ENCODE assay signal across 10 cellular contexts in genomic region chr6:132816665-132817064, GRCh38. TPM values are rescaled to one million over a fixed set of nuclear protein-coding genes. Genes with fewer than 3 reads are reported as not detected.
DNase-seq lines count a peak whose midpoint lies in the region; ATAC-seq and TF ChIP-seq lines count a peak whose summit lies in the region.
"Had no signal": no experiment of that assay in that cellular context is flagged by ENCODE, and none has a peak within 500 bp of the region (broad histone marks: within the 10 kb centered on the region; RNA-seq: fewer than 3 reads in every experiment).

No MANE protein-coding gene starts in this region.

- peak overlapping the region; percentile 15 for H3K27ac Mint-ChIP-seq in activated T-helper 2 cell treated with anti-CD3 and anti-CD28 coated beads, Interferon-gamma antibody, Interleukin-2, Interleukin-4, amounts not matched to agents 10 μg/mL and 5 μg/mL and 100 μg/mL, durations not matched to agents 14 hours and 24 hours and 36 hours
- H3K27ac Mint-ChIP-seq in memory B cell: peak overlapping the region; percentile 97

- no peaks in the 10 kb centered on the region for H3K27me3 ChIP-seq in BJ (ENCODE audit: control insufficient read depth, insufficient read depth, low read length)
- H3K27me3 ChIP-seq in foreskin keratinocyte: no peaks in the 10 kb centered on the region

- peaks cover 12% of the 10 kb centered on the region for H3K4me1 ChIP-seq in foreskin keratinocyte

- POLR2A ChIA-PET in BJ (lab: Charles Lee): no interaction called here

- H3K4me3 Mint-ChIP-seq in activated T-helper 2 cell treated with anti-CD3 and anti-CD28 coated beads, Interferon-gamma antibody, Interleukin-2, Interleukin-4, amounts not matched to agents 10 μg/mL and 5 μg/mL and 100 μg/mL, durations not matched to agents 14 hours and 24 hours and 36 hours (ENCODE audit: low read depth): peak overlapping the region; percentile 99
- peak overlapping the region; percentile 100 for H3K4me3 Mint-ChIP-seq in memory B cell

- H3K4me1 Mint-ChIP-seq in activated T-helper 2 cell treated with anti-CD3 and anti-CD28 coated beads, Interferon-gamma antibody, Interleukin-2, Interleukin-4, amounts not matched to agents 10 μg/mL and 5 μg/mL and 100 μg/mL, durations not matched to agents 14 hours and 24 hours and 36 hours (ENCODE audit: low read depth): peaks cover 41% of the 10 kb centered on the region
- H3K4me1 Mint-ChIP-seq in memory B cell: peaks cover 45% of the 10 kb centered on the region

- intact Hi-C loops in activated T-helper 2 cell treated with anti-CD3 and anti-CD28 coated beads, Interferon-gamma antibody, Interleukin-2, Interleukin-4, amounts not matched to agents 10 μg/mL and 5 μg/mL and 100 μg/mL, durations not matched to agents 14 hours and 24 hours and 36 hours (cut with micrococcal nuclease): no loop called here
- intact Hi-C loops in head of caudate nucleus (cut with DNase I): loop anchor here (10.0 kb wide), 1 partner anchor 292 kb away; no protein-coding TSS in a partner anchor

- H3K36me3 Mint-ChIP-seq in activated T-helper 2 cell treated with anti-CD3 and anti-CD28 coated beads, Interferon-gamma antibody, Interleukin-2, Interleukin-4, amounts not matched to agents 10 μg/mL and 5 μg/mL and 100 μg/mL, durations not matched to agents 14 hours and 24 hours and 36 hours (ENCODE audit: low read depth): peaks cover 62% of the 10 kb centered on the region
- H3K36me3 Mint-ChIP-seq in memory B cell: peaks cover 35% of the 10 kb centered on the region

- H3K4me3 ChIP-seq in BJ (ENCODE audit: low read depth, low read length) (no peak overlapping the region), HFF-Myc (replicated peaks; ENCODE audit: low read depth, low read length) (peak overlapping the region; percentile 92)

- ATAC-seq in memory B cell (ENCODE audit: low read depth): no peak
- no peak for ATAC-seq in foreskin keratinocyte

- CTCF ChIA-PET in BJ (lab: Yijun Ruan, JAX): no interaction called here

- no peaks in the 10 kb centered on the region for H3K9me3 Mint-ChIP-seq in activated T-helper 2 cell treated with anti-CD3 and anti-CD28 coated beads, Interferon-gamma antibody, Interleukin-2, Interleukin-4, amounts not matched to agents 10 μg/mL and 5 μg/mL and 100 μg/mL, durations not matched to agents 14 hours and 24 hours and 36 hours
- H3K9me3 Mint-ChIP-seq in memory B cell: no peaks in the 10 kb centered on the region

- H3K27ac ChIP-seq in foreskin keratinocyte: no peak overlapping the region

- peaks cover 9% of the 10 kb centered on the region for H3K36me3 ChIP-seq in BJ (ENCODE audit: control insufficient read depth, insufficient read depth, low read length)

- 0 out of 2 replicates have a peak, but pooled peaks have one; percentile 3 for TF ChIP-seq CTCF in BJ (IDR thresholded peaks at IDR 0.05; ENCODE audit: insufficient read depth, low read depth, low read length)
- no peak for TF ChIP-seq CTCF in HFF-Myc (IDR thresholded peaks at IDR 0.05; ENCODE audit: low read depth, low read length, missing control alignments)
- no peak for TF ChIP-seq CTCF in foreskin keratinocyte (conservative IDR thresholded peaks at IDR 0.05)

- peaks cover 1% of the 10 kb centered on the region for H3K27me3 Mint-ChIP-seq in activated T-helper 2 cell treated with anti-CD3 and anti-CD28 coated beads, Interferon-gamma antibody, Interleukin-2, Interleukin-4, amounts not matched to agents 10 μg/mL and 5 μg/mL and 100 μg/mL, durations not matched to agents 14 hours and 24 hours and 36 hours (ENCODE audit: low read depth)
- H3K27me3 Mint-ChIP-seq in memory B cell: no peaks in the 10 kb centered on the region

- DNase-seq in BJ (ENCODE audit: low read depth) (no peak), HFF-Myc (ENCODE audit: extremely low read depth, low read depth) (no peak), memory B cell (ENCODE audit: low spot score in 2 of 2) (no peak), foreskin keratinocyte (no peak), head of caudate nucleus (no peak), kidney glomerular epithelial cell (lab: John Stamatoyannopoulos, UW) (no peak), HuH-7 (ENCODE audit: low spot score) (no peak)
- DNase-seq in activated T-helper 2 cell treated with anti-CD3 and anti-CD28 coated beads, Interferon-gamma antibody, Interleukin-2, Interleukin-4, amounts not matched to agents 10 μg/mL and 5 μg/mL and 100 μg/mL, durations not matched to agents 14 hours and 24 hours and 36 hours (ENCODE audit: low spot score): no peak

RNA-seq across cellular contexts. Expression of gene RPS12, which starts 2.3 kb away (rescaled TPM):
- polyA plus RNA-seq in BJ (2011; rRNA removed) (3,063 and 4,031 TPM in 2 replicates), foreskin keratinocyte (3,040 and 3,224 TPM in 2 replicates)
- polyA minus RNA-seq in BJ (2011; rRNA and poly(A)+ RNA removed): 1,142 and 1,893 TPM in 2 replicates
- total RNA-seq in activated T-helper 2 cell treated with anti-CD3 and anti-CD28 coated beads, Interferon-gamma antibody, Interleukin-2, Interleukin-4, amounts not matched to agents 10 μg/mL and 5 μg/mL and 100 μg/mL, durations not matched to agents 14 hours and 24 hours and 36 hours: 1,179 and 1,223 TPM in 2 replicates
- total RNA-seq in foreskin keratinocyte: 1,900 and 1,921 TPM in 2 replicates

RNA-seq across cellular contexts. Expression of gene SLC18B1, which starts 18.2 kb away (rescaled TPM):
- polyA plus RNA-seq in BJ (2011; rRNA removed) (0.63 and 1.9 TPM in 2 replicates), foreskin keratinocyte (8.3 and 8.7 TPM in 2 replicates)
- polyA minus RNA-seq in BJ (2011; rRNA and poly(A)+ RNA removed): 0.62 and 0.90 TPM in 2 replicates
- 3.6 TPM in 2 replicates for total RNA-seq in activated T-helper 2 cell treated with anti-CD3 and anti-CD28 coated beads, Interferon-gamma antibody, Interleukin-2, Interleukin-4, amounts not matched to agents 10 μg/mL and 5 μg/mL and 100 μg/mL, durations not matched to agents 14 hours and 24 hours and 36 hours
- total RNA-seq in foreskin keratinocyte: 14.1 and 14.8 TPM in 2 replicates

RNA-seq across cellular contexts. Expression of gene VNN2, which starts 59.0 kb away (rescaled TPM):
- polyA plus RNA-seq in BJ (2011; rRNA removed) (not detected in 2 replicates), foreskin keratinocyte (not detected in 2 replicates)
- not detected in 2 replicates for polyA minus RNA-seq in BJ (2011; rRNA and poly(A)+ RNA removed)
- 4.7 and 5.0 TPM in 2 replicates for total RNA-seq in activated T-helper 2 cell treated with anti-CD3 and anti-CD28 coated beads, Interferon-gamma antibody, Interleukin-2, Interleukin-4, amounts not matched to agents 10 μg/mL and 5 μg/mL and 100 μg/mL, durations not matched to agents 14 hours and 24 hours and 36 hours
- total RNA-seq in foreskin keratinocyte: not detected in 2 replicates
- total RNA-seq: fibroblast of villous mesenchyme, pulmonary artery endothelial cell had no signal
